Comparison of ENCODE assay signal across 27 cellular contexts in the genomic region with DNA sequence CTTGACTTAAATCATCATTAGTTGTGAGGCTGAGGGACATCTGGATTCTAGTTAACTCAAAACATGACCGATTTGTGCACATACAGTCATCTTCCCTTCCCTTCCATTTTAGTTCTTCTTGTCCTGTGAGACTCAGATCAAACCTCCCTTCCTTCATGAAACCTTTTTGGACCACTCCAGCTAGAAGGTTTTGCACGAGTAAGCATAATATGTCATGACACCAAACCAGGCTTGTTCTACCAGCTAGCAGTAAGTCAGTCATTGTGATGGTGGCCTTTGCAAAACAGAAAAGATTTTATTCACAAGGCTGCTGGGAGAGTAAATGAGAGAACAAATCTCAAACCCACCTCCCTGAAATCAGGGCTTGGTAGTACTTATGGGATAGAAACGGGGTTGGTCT. TPM values are rescaled to one million over a fixed set of nuclear protein-coding genes. Genes with fewer than 3 reads are reported as not detected.
"Had no signal": no experiment of that assay in that cellular context is flagged by ENCODE, and none has a peak within 500 bp of the region (broad histone marks: within the 10 kb centered on the region; RNA-seq: fewer than 3 reads in every experiment).

No MANE protein-coding gene starts in this region.

- H3K4me1 ChIP-seq: colonic mucosa, esophagus squamous epithelium, gastrocnemius medialis, left lung, lower lobe of right lung had no signal

- H3K4me3 ChIP-seq: colonic mucosa, esophagus squamous epithelium, gastrocnemius medialis, heart right ventricle, left lung, lower lobe of right lung, mucosa of descending colon had no signal

- H3K36me3 ChIP-seq: colonic mucosa, esophagus squamous epithelium, gastrocnemius medialis, heart right ventricle, left lung, lower lobe of right lung had no signal

- H3K27ac ChIP-seq: colonic mucosa, epithelial cell of prostate, esophagus squamous epithelium, gastrocnemius medialis, heart right ventricle, left lung, lower lobe of right lung had no signal

- H3K9me3 ChIP-seq: colonic mucosa, esophagus squamous epithelium, gastrocnemius medialis, heart right ventricle, left lung, lower lobe of right lung, mucosa of descending colon had no signal

- DNase-seq: colonic mucosa; cortex of kidney; effector CD8-positive, alpha-beta T cell; effector memory CD8-positive, alpha-beta T cell; endodermal cell; erythroblast; esophagus squamous epithelium; foreskin fibroblast; foreskin melanocyte; gastrocnemius medialis; glutamatergic neuron; head of caudate nucleus; heart right ventricle; hippocampal formation; left cardiac atrium; left lung; left ventricle myocardium superior; lower lobe of right lung; mesenchymal stem cell; mucosa of descending colon; naive B cell had no signal

- ATAC-seq: effector memory CD8-positive, alpha-beta T cell; esophagus mucosa; gastrocnemius medialis; heart right ventricle; left cardiac atrium; left lung; left ventricle myocardium superior; lower lobe of right lung; mucosa of descending colon had no signal

- FAIRE-seq: endometrium, keratinocyte had no signal

- H3K27me3 ChIP-seq: colonic mucosa, esophagus squamous epithelium, gastrocnemius medialis, heart right ventricle, left lung had no signal

RNA-seq across cellular contexts. Expression of a gene that starts 14.3 kb away (rescaled TPM):
- total RNA-seq: colonic mucosa, gastrocnemius medialis, lung microvascular endothelial cell, mesenteric fat pad had no signal
